2 cellular contexts compared by ENCODE assay signal in genomic region chr7:155277385-155277994, GRCh38.
TF ChIP-seq lines count a peak whose summit lies in the region.

No MANE protein-coding gene starts in this region.

TF ChIP-seq in liver, 16 proteins besides CTCF, POLR2A, EP300 and RAD21:
- TF ChIP-seq HNF4A (conservative IDR thresholded peaks at IDR 0.05) (no peak), FOXA1 (IDR thresholded peaks at IDR 0.05) (no peak), RXRA (IDR thresholded peaks at IDR 0.05) (no peak), NR2F2 (IDR thresholded peaks at IDR 0.05) (no peak), YY1 (IDR thresholded peaks at IDR 0.05) (no peak), FOXA2 (IDR thresholded peaks at IDR 0.05) (no peak), JUND (IDR thresholded peaks at IDR 0.05) (no peak), REST (IDR thresholded peaks at IDR 0.05) (no peak), HNF4G (IDR thresholded peaks at IDR 0.05) (no peak), SP1 (IDR thresholded peaks at IDR 0.05) (no peak), EGR1 (IDR thresholded peaks at IDR 0.05; ENCODE audit: low read depth in 2 of 2) (no peak)

TF ChIP-seq in HepG2, 621 proteins besides CTCF, POLR2A, EP300 and RAD21:
- TF ChIP-seq ZFP82 (CRISPR knock-in tag; IDR thresholded peaks at IDR 0.05; ENCODE audit: borderline replicate concordance) (no peak), PRDM10 (CRISPR knock-in tag; IDR thresholded peaks at IDR 0.05; ENCODE audit: low read depth) (no peak), ZNF280D (CRISPR knock-in tag; IDR thresholded peaks at IDR 0.05) (no peak), ZXDC (CRISPR knock-in tag; IDR thresholded peaks at IDR 0.05) (no peak), KIAA2018 (CRISPR knock-in tag; IDR thresholded peaks at IDR 0.05; ENCODE audit: borderline replicate concordance) (no peak), MAFG (CRISPR knock-in tag; IDR thresholded peaks at IDR 0.05) (no peak), POLR2AphosphoS2 (IDR thresholded peaks at IDR 0.05; ENCODE audit: low read depth, low read length) (no peak), GLI4 (CRISPR knock-in tag; IDR thresholded peaks at IDR 0.05; ENCODE audit: borderline replicate concordance) (no peak), ZNF598 (CRISPR knock-in tag; IDR thresholded peaks at IDR 0.05; ENCODE audit: borderline replicate concordance) (no peak), RFX5 (IDR thresholded peaks at IDR 0.05; ENCODE audit: low read depth, low read length) (no peak), BCLAF1 (IDR thresholded peaks at IDR 0.05) (no peak), ZNF564 (CRISPR knock-in tag; IDR thresholded peaks at IDR 0.05) (no peak)
